Comparison of ENCODE assay signal across 8 cellular contexts in genomic region chr18:62751341-62751821, GRCh38. TPM values are rescaled to one million over a fixed set of nuclear protein-coding genes. Genes with fewer than 3 reads are reported as not detected.
DNase-seq lines count a peak whose midpoint lies in the region; ATAC-seq and TF ChIP-seq lines count a peak whose summit lies in the region.

No MANE protein-coding gene starts in this region.

- H4K8ac ChIP-seq in neuronal stem cell (ENCODE audit: low read depth, low read length), result no peak overlapping the region

- no peak overlapping the region for H4K91ac ChIP-seq in neuronal stem cell (ENCODE audit: low read depth, low read length, poor library complexity)

- H3K27ac Mint-ChIP-seq in naive thymus-derived CD8-positive, alpha-beta T cell, result no peak overlapping the region
- H3K27ac Mint-ChIP-seq in glutamatergic neuron (ENCODE audit: unreplicated experiment), result no peak overlapping the region

- DNase-seq in EL (peak; percentile 23), SK-MEL-5 (ENCODE audit: low read depth, low spot score) (peak; percentile 69), left ventricle myocardium inferior (no peak), neuronal stem cell (ENCODE audit: low spot score) (peak; percentile 74), glutamatergic neuron (no peak)
- no peak for DNase-seq in naive thymus-derived CD8-positive, alpha-beta T cell

- H3K27ac ChIP-seq in left ventricle myocardium inferior (replicated peaks) (peak overlapping the region; percentile 55), neuronal stem cell (replicated peaks; ENCODE audit: low read length) (peak overlapping the region; percentile 63)

- H2BK12ac ChIP-seq in neuronal stem cell (ENCODE audit: low read length), result no peak overlapping the region

- H3K4me3 ChIP-seq in left ventricle myocardium inferior, result no peak overlapping the region
- H3K4me3 ChIP-seq in neuronal stem cell (ENCODE audit: low read length in 2 of 2), result peak overlapping the region in 1 of 2 donors; percentile 34

- no CpG with 5 or more reads among the region's 3 CpGs for WGBS in neuronal stem cell (ENCODE audit: extremely low coverage in 2 of 2, insufficient read length in 2 of 2, insufficient replicate concordance in 1 of 2), 2 donors

- H3K9me3 ChIP-seq in left ventricle myocardium inferior (replicated peaks) (peaks cover 6% of the 10 kb centered on the region), neuronal stem cell (replicated peaks in 1 of 2; ENCODE audit: control insufficient read depth in 2 of 2, insufficient read depth in 1 of 2, low read depth in 1 of 2, low read length in 2 of 2) (peaks cover 0 to 13% of the 10 kb centered on the region in 2 donors)

- no peak overlapping the region for H3K14ac ChIP-seq in neuronal stem cell (ENCODE audit: low read length)

- no peak overlapping the region for H3K4ac ChIP-seq in neuronal stem cell (ENCODE audit: low read length)

- no peak for TF ChIP-seq CTCF in left ventricle myocardium inferior (IDR thresholded peaks at IDR 0.05; ENCODE audit: borderline replicate concordance)
- TF ChIP-seq CTCF in glutamatergic neuron (IDR thresholded peaks at IDR 0.05; ENCODE audit: partially characterized antibody, unreplicated experiment), result no peak

- no peak overlapping the region for H3K18ac ChIP-seq in neuronal stem cell (ENCODE audit: low read length)

- H3K9me3 Mint-ChIP-seq in naive thymus-derived CD8-positive, alpha-beta T cell, result peaks cover 0 to 10% (median 0%) of the 10 kb centered on the region in 9 donors
- H3K9me3 Mint-ChIP-seq in glutamatergic neuron (ENCODE audit: unreplicated experiment), result peaks cover 1% of the 10 kb centered on the region

- H3K27me3 ChIP-seq in left ventricle myocardium inferior (ENCODE audit: low read depth) (no peaks in the 10 kb centered on the region), neuronal stem cell (ENCODE audit: control insufficient read depth in 3 of 3, insufficient read depth in 3 of 3, low read depth in 1 of 3, low read length in 3 of 3) (no peaks in the 10 kb centered on the region)

- H3K36me3 Mint-ChIP-seq in naive thymus-derived CD8-positive, alpha-beta T cell, result peaks cover 0 to 5% (median 3%) of the 10 kb centered on the region in 3 donors
- H3K36me3 Mint-ChIP-seq in glutamatergic neuron (ENCODE audit: unreplicated experiment), result no peaks in the 10 kb centered on the region

- in situ Hi-C loops in SK-MEL-5 (cut with HindIII; ENCODE audit: low pct_unique_long_range_greater_than_20kb, low sequenced_read_pairs), result no loop called here

- POLR2A ChIA-PET in naive thymus-derived CD8-positive, alpha-beta T cell (lab: Charles Lee), result no interaction called here

- no peaks in the 10 kb centered on the region for H3K79me1 ChIP-seq in neuronal stem cell (ENCODE audit: low read depth, low read length)

- no peak overlapping the region for H2AK5ac ChIP-seq in neuronal stem cell (ENCODE audit: low read depth, low read length)

- no peak overlapping the region for H2BK120ac ChIP-seq in neuronal stem cell (ENCODE audit: low read depth, low read length)

- peaks cover 31% of the 10 kb centered on the region for H3K4me1 ChIP-seq in left ventricle myocardium inferior
- peaks cover 18 to 42% of the 10 kb centered on the region in 2 donors for H3K4me1 ChIP-seq in neuronal stem cell (ENCODE audit: control insufficient read depth in 2 of 2, insufficient read depth in 1 of 2, low read depth in 1 of 2, low read length in 2 of 2)

- no peak overlapping the region for H2AFZ ChIP-seq in neuronal stem cell (ENCODE audit: low read length)

- intact Hi-C loops in left ventricle myocardium inferior (cut with micrococcal nuclease), result no loop called here

- peak overlapping the region in 1 of 10 donors; percentile 12 for H3K4me3 Mint-ChIP-seq in naive thymus-derived CD8-positive, alpha-beta T cell
- no peak overlapping the region for H3K4me3 Mint-ChIP-seq in glutamatergic neuron (ENCODE audit: unreplicated experiment)

- H3K23ac ChIP-seq in neuronal stem cell (ENCODE audit: low read depth, low read length, poor library complexity), result no peak overlapping the region

- H3K36me3 ChIP-seq in left ventricle myocardium inferior (no peaks in the 10 kb centered on the region), neuronal stem cell (replicated peaks in 1 of 2; ENCODE audit: control insufficient read depth in 2 of 2, insufficient read depth in 2 of 2, low read length in 2 of 2) (no peaks in the 10 kb centered on the region)

- no peak for ATAC-seq in naive thymus-derived CD8-positive, alpha-beta T cell
- ATAC-seq in HG03457 (IDR thresholded peaks at IDR 0.05; ENCODE audit: unreplicated experiment) (no peak), GM21360 (IDR thresholded peaks at IDR 0.05; ENCODE audit: unreplicated experiment) (no peak)

- H3K4me2 ChIP-seq in neuronal stem cell (ENCODE audit: insufficient read depth, low read length, poor library complexity, severe bottlenecking), result peak overlapping the region; percentile 29

- H2BK15ac ChIP-seq in neuronal stem cell (ENCODE audit: low read length), result no peak overlapping the region

- H2BK5ac ChIP-seq in neuronal stem cell (ENCODE audit: low read length), result no peak overlapping the region

- no peaks in the 10 kb centered on the region for H3K27me3 Mint-ChIP-seq in naive thymus-derived CD8-positive, alpha-beta T cell
- H3K27me3 Mint-ChIP-seq in glutamatergic neuron (ENCODE audit: unreplicated experiment), result no peaks in the 10 kb centered on the region

- peaks cover 12 to 25% (median 18%) of the 10 kb centered on the region in 4 donors for H3K4me1 Mint-ChIP-seq in naive thymus-derived CD8-positive, alpha-beta T cell
- H3K4me1 Mint-ChIP-seq in glutamatergic neuron (ENCODE audit: low read depth, unreplicated experiment), result peaks cover 34% of the 10 kb centered on the region

- no peak overlapping the region for H3K9ac ChIP-seq in neuronal stem cell (ENCODE audit: low read depth, low read length, poor library complexity)

RNA-seq across cellular contexts. Expression of gene PHLPP1, which starts 36.0 kb away (rescaled TPM):
- total RNA-seq in SK-MEL-5 (2014; rRNA removed; shearing (Covaris generic)), result 15.8 and 19.1 TPM in 2 replicates
- 18.7 and 25.5 TPM in 2 replicates for polyA plus RNA-seq in SK-MEL-5 (2015; cell fraction: cytosol; rRNA removed)
- 11.6 and 20.7 TPM in 2 replicates for polyA plus RNA-seq in SK-MEL-5 (2015; cell fraction: nucleus; rRNA removed)
- 5.9 TPM for total RNA-seq in left ventricle myocardium inferior
- polyA plus RNA-seq in neuronal stem cell (2013, experiment 1 of 2), result 10.4 TPM
- 10.8 TPM for polyA plus RNA-seq in neuronal stem cell (2013, experiment 2 of 2)
- total RNA-seq in naive thymus-derived CD8-positive, alpha-beta T cell, result 1 to 10 TPM; 8.0 to 9.4 TPM
- under 1 TPM; 0.17 to 0.44 (median 0.41) TPM for polyA plus RNA-seq in naive thymus-derived CD8-positive, alpha-beta T cell
- 14.0 TPM for total RNA-seq in glutamatergic neuron (ENCODE audit: unreplicated experiment)

Comparison
In these comparisons a context has a peak if more than half of its experiments do, and no peak if none do; other contexts are left out.
1. DNase-seq: peak in EL (single experiment), SK-MEL-5 (single experiment) and neuronal stem cell (single experiment); none in left ventricle myocardium inferior (single experiment), naive thymus-derived CD8-positive, alpha-beta T cell (0 of 10) and glutamatergic neuron (single experiment).